In the genomic region with DNA sequence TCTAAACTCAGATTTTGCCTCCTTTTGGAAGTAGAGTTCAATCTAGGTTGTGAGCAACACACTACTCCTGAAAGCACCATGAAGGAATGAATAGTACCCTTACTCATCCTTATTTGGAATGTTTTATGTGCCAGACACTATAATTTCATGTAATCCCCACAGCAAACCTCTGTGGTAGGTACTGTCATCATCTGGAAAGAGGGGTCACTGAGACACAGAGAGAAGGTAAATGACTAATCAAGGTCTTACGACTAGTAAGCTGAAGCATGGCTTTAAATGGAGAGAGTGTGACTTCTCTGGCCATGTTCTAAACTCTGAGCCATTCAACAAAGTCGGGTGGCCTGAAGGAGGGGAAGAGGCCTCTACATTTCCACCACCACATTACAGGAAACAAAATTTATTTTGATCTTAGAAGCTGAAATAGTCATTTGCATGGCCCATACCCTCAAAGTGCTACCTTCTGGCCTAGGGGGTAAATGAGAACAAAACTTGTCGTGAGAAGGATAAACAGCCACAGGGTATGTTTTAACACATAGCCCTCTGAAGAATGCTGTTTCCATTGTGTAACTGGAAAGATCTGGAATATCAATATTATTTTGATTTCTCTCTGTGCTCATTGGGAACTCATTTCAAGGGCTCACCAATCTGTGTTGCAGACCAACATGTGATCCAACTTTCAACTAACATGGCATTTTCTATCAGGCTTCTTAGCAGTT, we compare ENCODE assay signal across 19 cellular contexts.
DNase-seq lines count a peak whose midpoint lies in the region; ATAC-seq and TF ChIP-seq lines count a peak whose summit lies in the region.
"Had no signal": no experiment of that assay in that cellular context is flagged by ENCODE, and none has a peak within 500 bp of the region (broad histone marks: within the 10 kb centered on the region; RNA-seq: fewer than 3 reads in every experiment).

No MANE protein-coding gene starts in this region.

- no peaks in the 10 kb centered on the region for H3K79me2 ChIP-seq in OCI-LY7 (ENCODE audit: insufficient read depth, low read depth, low read length)

- no peaks in the 10 kb centered on the region for H4K20me1 ChIP-seq in OCI-LY7 (ENCODE audit: insufficient read depth, low read length)

- no peak overlapping the region for H3K9ac ChIP-seq in subcutaneous abdominal adipose tissue (ENCODE audit: low read length in 5 of 5)

- peaks cover 55% of the 10 kb centered on the region for H3K4me1 Mint-ChIP-seq in MCF 10A (ENCODE audit: insufficient read depth, unreplicated experiment)
- H3K4me1 Mint-ChIP-seq: central memory CD8-positive, alpha-beta T cell had no signal

- DNase-seq in MCF 10A (ENCODE audit: unreplicated experiment): peak; percentile 1
- DNase-seq in breast epithelium (ENCODE audit: low spot score in 2 of 2): no peak
- peak; percentile 11 for DNase-seq in OCI-LY7 (ENCODE audit: low spot score)
- peak; percentile 20 for DNase-seq in fibroblast of mammary gland (ENCODE audit: low read depth)
- DNase-seq in NK-92 treated with Interleukin-12 subunit alpha and Interleukin-12 subunit beta, amount 100 ng/mL, for 24 hours (lab: John Stamatoyannopoulos, UW): no peak
- DNase-seq in GM19238 (ENCODE audit: insufficient read length, low spot score): no peak
- DNase-seq: CD4-positive, alpha-beta T cell; esophagus squamous epithelium; Karpas-422; left ventricle myocardium superior; NCI-H2171; NCI-H82; T-helper 9 cell had no signal

- H3K27ac Mint-ChIP-seq in MCF 10A (ENCODE audit: low read depth, unreplicated experiment): peak overlapping the region; percentile 27
- H3K27ac Mint-ChIP-seq: CD4-positive, alpha-beta T cell had no signal

- no peaks in the 10 kb centered on the region for H3K36me3 Mint-ChIP-seq in MCF 10A (ENCODE audit: insufficient read depth, unreplicated experiment)

- no peaks in the 10 kb centered on the region for H3K27me3 Mint-ChIP-seq in MCF 10A (ENCODE audit: insufficient read depth, unreplicated experiment)
- H3K27me3 Mint-ChIP-seq: central memory CD8-positive, alpha-beta T cell had no signal

- no peak overlapping the region for H3K27ac ChIP-seq in breast epithelium
- H3K27ac ChIP-seq in OCI-LY7 (ENCODE audit: low read depth, low read length, poor library complexity, severe bottlenecking): no peak overlapping the region
- H3K27ac ChIP-seq in subcutaneous abdominal adipose tissue (ENCODE audit: low read depth, low read length): peak overlapping the region; percentile 94
- H3K27ac ChIP-seq: SK-N-MC had no signal

- H3K9me3 ChIP-seq in breast epithelium (no peaks in the 10 kb centered on the region), OCI-LY7 (ENCODE audit: low read length) (no peaks in the 10 kb centered on the region), subcutaneous abdominal adipose tissue (ENCODE audit: control insufficient read depth in 5 of 5, low read length in 5 of 5) (no peaks in the 10 kb centered on the region)
- H3K9me3 ChIP-seq: esophagus squamous epithelium had no signal

- H3K27me3 ChIP-seq in breast epithelium (no peaks in the 10 kb centered on the region), subcutaneous abdominal adipose tissue (ENCODE audit: control insufficient read depth in 5 of 5, insufficient read depth in 4 of 5, low read length in 5 of 5) (no peaks in the 10 kb centered on the region)
- H3K27me3 ChIP-seq: esophagus squamous epithelium had no signal

- no peaks in the 10 kb centered on the region for H3K9me2 ChIP-seq in OCI-LY7 (ENCODE audit: insufficient read depth, low read length)

- peak overlapping the region; percentile 42 for H3K4me2 ChIP-seq in OCI-LY7 (ENCODE audit: low read length)

- H3K9me3 Mint-ChIP-seq in MCF 10A (ENCODE audit: unreplicated experiment): no peaks in the 10 kb centered on the region
- H3K9me3 Mint-ChIP-seq: CD4-positive, alpha-beta T cell; central memory CD8-positive, alpha-beta T cell had no signal

- BruUV-seq in MCF 10A (replicated peaks; lab: Mats Ljungman, UMichigan) (no TSS peak), OCI-LY7 (replicated peaks; lab: Mats Ljungman, UMichigan) (no TSS peak)

- H3K4me1 ChIP-seq in breast epithelium (no peaks in the 10 kb centered on the region), OCI-LY7 (ENCODE audit: insufficient read depth, low read length, poor library complexity, severe bottlenecking) (peaks cover 17% of the 10 kb centered on the region), subcutaneous abdominal adipose tissue (ENCODE audit: control insufficient read depth in 5 of 5, insufficient read depth in 5 of 5, low read length in 5 of 5) (peaks cover 5 to 77% (median 43%) of the 10 kb centered on the region in 5 donors)

- no peak for TF ChIP-seq CTCF in MCF 10A (IDR thresholded peaks at IDR 0.05; ENCODE audit: unreplicated experiment)
- no peak for TF ChIP-seq CTCF in breast epithelium (IDR thresholded peaks at IDR 0.05)
- TF ChIP-seq CTCF in OCI-LY7 (conservative IDR thresholded peaks at IDR 0.05; ENCODE audit: low read length): no peak
- no peak for TF ChIP-seq CTCF in fibroblast of mammary gland (conservative IDR thresholded peaks at IDR 0.05; ENCODE audit: control insufficient read depth, insufficient read depth, low read depth, low read length)

- CTCF ChIA-PET in MCF 10A (lab: Yijun Ruan, JAX) (interaction anchor here (3.0 to 3.9 kb wide), 2 partner anchors 87 to 94 kb away, joined by 10 to 28 read pairs; no protein-coding TSS in a partner anchor), OCI-LY7 (lab: Charles Lee; ENCODE audit: unreplicated experiment) (no interaction called here)

- intact Hi-C loops in MCF 10A (cut with micrococcal nuclease): loop anchor here (10.0 kb wide), 1 partner anchor 88 kb away; no protein-coding TSS in a partner anchor
- intact Hi-C loops in breast epithelium (cut with DNase I; ENCODE audit: low total_unique reads): no loop called here
- intact Hi-C loops in OCI-LY7 (cut with micrococcal nuclease; ENCODE audit: unreplicated experiment): no loop called here

- H3K4me3 Mint-ChIP-seq in MCF 10A (ENCODE audit: unreplicated experiment): no peak overlapping the region
- H3K4me3 Mint-ChIP-seq: CD4-positive, alpha-beta T cell; central memory CD8-positive, alpha-beta T cell had no signal

- TF ChIP-seq POLR2A in breast epithelium (IDR thresholded peaks at IDR 0.05): no peak

- no peak overlapping the region for H3K4me3 ChIP-seq in breast epithelium
- no peak overlapping the region for H3K4me3 ChIP-seq in OCI-LY7 (ENCODE audit: low read depth, low read length, poor library complexity, severe bottlenecking)
- H3K4me3 ChIP-seq in fibroblast of mammary gland (ENCODE audit: control insufficient read depth, low read depth, low read length): no peak overlapping the region
- no peak overlapping the region for H3K4me3 ChIP-seq in subcutaneous abdominal adipose tissue (ENCODE audit: low read depth in 1 of 5, low read length in 5 of 5)
- H3K4me3 ChIP-seq: esophagus squamous epithelium, SK-N-MC had no signal

- no peak for ATAC-seq in GM18858 (IDR thresholded peaks at IDR 0.05; ENCODE audit: unreplicated experiment)
- ATAC-seq: left ventricle myocardium superior, Panc1, sciatic nerve had no signal

- H2AFZ ChIP-seq in OCI-LY7 (ENCODE audit: low read length): peak overlapping the region; percentile 86

- POLR2A ChIA-PET in MCF 10A (lab: Yijun Ruan, JAX): interaction anchor here (0.7 to 1.4 kb wide), 5 partner anchors 26 to 417 kb away, joined by 3 to 5 read pairs (median 3); partner anchors contain the start of gene STARD13
- POLR2A ChIA-PET in OCI-LY7 (lab: Charles Lee): interaction anchor here (0.6 to 1.5 kb wide), 5 partner anchors 7 to 182 kb away, joined by 3 to 4 read pairs (median 4); no protein-coding TSS in a partner anchor

- H3K36me3 ChIP-seq in breast epithelium (no peaks in the 10 kb centered on the region), OCI-LY7 (ENCODE audit: insufficient read depth, low read length) (no peaks in the 10 kb centered on the region), subcutaneous abdominal adipose tissue (ENCODE audit: control insufficient read depth in 5 of 5, insufficient read depth in 5 of 5, low read length in 5 of 5) (no peaks in the 10 kb centered on the region)
- H3K36me3 ChIP-seq: esophagus squamous epithelium had no signal

Comparison
In these comparisons a context has a peak if more than half of its experiments do, and no peak if none do; other contexts are left out.
1. DNase-seq: peak in MCF 10A (single experiment), OCI-LY7 (single experiment) and fibroblast of mammary gland (single experiment); none in breast epithelium (0 of 2), NK-92 treated with Interleukin-12 subunit alpha and Interleukin-12 subunit beta, amount 100 ng/mL, for 24 hours (single experiment) and GM19238 (single experiment).